Comparison of ENCODE assay signal across 9 cellular contexts in the genomic region with DNA sequence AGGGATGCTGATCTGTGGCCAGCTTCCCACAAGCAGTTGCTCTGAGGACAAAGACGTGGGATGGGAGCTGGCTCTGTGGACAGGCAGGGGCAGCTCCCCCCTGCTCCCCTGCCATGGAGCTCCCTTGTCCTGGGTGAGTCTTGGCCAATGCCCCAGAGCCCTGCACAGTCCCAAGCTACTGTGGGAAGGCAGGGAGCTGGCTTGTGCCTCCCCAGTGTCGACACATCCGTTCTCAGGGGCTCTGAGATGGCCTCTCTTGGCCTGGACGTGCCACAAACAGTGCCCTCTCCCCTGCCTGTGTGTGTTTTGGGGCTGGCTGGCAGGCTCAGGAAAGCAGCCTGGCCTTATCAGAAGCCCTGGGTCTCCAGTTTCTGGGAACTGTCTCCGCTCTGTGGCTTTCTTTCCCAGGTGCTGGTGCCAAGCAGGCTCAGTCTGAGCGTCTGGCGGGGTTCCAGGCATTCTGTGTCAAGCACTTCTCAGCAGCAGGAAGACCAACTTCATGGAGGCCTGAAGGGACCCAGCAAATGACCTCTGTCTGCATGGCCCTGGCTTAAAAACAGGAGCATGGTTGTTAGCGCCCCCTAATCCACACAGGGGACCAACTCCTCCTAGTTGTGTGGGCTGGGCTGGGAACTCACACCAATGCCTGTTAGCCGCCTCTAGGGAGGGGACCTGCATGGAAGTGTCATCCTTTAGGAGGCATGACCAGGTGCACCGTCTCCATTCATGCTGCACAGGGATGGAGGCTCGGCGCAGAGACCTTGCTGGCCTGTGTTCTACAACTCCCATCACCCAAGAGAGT.
DNase-seq lines count a peak whose midpoint lies in the region; ATAC-seq, FAIRE-seq and TF ChIP-seq lines count a peak whose summit lies in the region.
"Had no signal": no experiment of that assay in that cellular context is flagged by ENCODE, and none has a peak within 500 bp of the region (broad histone marks: within the 10 kb centered on the region; RNA-seq: fewer than 3 reads in every experiment).

No MANE protein-coding gene starts in this region.

- DNase-seq in NCI-H748 (lab: John Stamatoyannopoulos, UW; ENCODE audit: unreplicated experiment) (peak; percentile 10), NCI-H748 treated with DMSO at 0.1 percent for 48 hours (lab: John Stamatoyannopoulos, UW) (no peak), coronary artery (ENCODE audit: low spot score) (peak; percentile 83), mesenteric fat pad (ENCODE audit: low spot score) (peak; percentile 88), ureter (ENCODE audit: low spot score) (peak; percentile 80), RCC 7860 (ENCODE audit: low spot score) (no peak)
- DNase-seq: activated T-cell treated with anti-CD3 and anti-CD28 coated beads, Interleukin-2, amount 50 U/mL, for 4 hours had no signal

- no peak for FAIRE-seq in RCC 7860 (lab: Jason Lieb, UNC)

- H3K27ac ChIP-seq in coronary artery = peak overlapping the region; percentile 71 to 73

- no peak for TF ChIP-seq CTCF in coronary artery (IDR thresholded peaks at IDR 0.05)

- H3K4me3 ChIP-seq in coronary artery = no peak overlapping the region

- ATAC-seq in HG02571 (IDR thresholded peaks at IDR 0.05; ENCODE audit: unreplicated experiment) (no peak), GM21825 (IDR thresholded peaks at IDR 0.05; ENCODE audit: unreplicated experiment) (no peak)
- ATAC-seq: activated T-cell treated with anti-CD3 and anti-CD28 coated beads, Interleukin-2, amount 50 U/mL, for 4 hours had no signal

Comparison
In these comparisons a context has a peak if more than half of its experiments do, and no peak if none do; other contexts are left out.
1. DNase-seq: peak in NCI-H748 (single experiment), coronary artery (single experiment), mesenteric fat pad (single experiment) and ureter (single experiment); none in NCI-H748 treated with DMSO at 0.1 percent for 48 hours (single experiment) and RCC 7860 (single experiment).